Comparison of ENCODE assay signal across 24 cellular contexts in the genomic region with DNA sequence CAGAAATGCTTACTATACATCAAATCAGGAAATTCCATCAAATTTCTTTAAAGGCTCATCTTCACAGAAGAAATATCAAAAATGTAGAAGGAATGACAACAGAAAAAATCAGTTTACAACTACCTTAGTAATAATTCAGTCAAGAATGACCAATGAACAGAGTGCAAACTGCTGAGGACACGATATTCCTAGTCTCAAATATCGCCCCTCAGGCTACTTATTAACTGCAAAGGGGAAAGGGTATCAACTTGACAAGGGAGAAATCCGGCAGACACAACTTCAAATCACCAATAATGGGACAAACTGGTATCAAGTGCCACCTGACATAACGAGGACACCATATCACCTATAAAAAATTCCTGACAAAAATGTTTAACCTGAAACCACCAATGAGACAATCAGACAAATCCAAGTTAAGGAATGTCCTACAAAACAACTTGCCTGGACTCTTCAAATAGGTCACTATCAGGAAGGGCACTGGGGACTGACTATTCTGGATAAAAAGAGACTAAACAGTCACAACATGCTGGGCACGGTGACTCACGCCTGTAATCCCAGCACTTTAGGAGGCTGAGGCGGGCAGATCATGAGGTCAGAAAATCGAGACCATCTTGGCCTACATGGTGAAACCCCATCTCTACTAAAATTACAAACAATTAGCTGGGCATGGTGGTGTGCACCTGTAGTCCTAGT.
"Had no signal": no experiment of that assay in that cellular context is flagged by ENCODE, and none has a peak within 500 bp of the region (broad histone marks: within the 10 kb centered on the region; RNA-seq: fewer than 3 reads in every experiment).

No MANE protein-coding gene starts in this region.

- DNase-seq: cerebellar nuclear complex; colonic mucosa; dermis blood vessel endothelial cell; effector CD4-positive, alpha-beta T cell; esophagus squamous epithelium; immature natural killer cell; left ventricle myocardium superior; mesendoderm; naive B cell; psoas muscle; retina; sigmoid colon; stimulated activated CD4-positive, alpha-beta T cell treated with anti-CD3 and anti-CD28 coated beads, Interleukin-2, amount 100 ng/mL, for 24 hours; stimulated activated CD4-positive, alpha-beta T cell treated with anti-CD3 and anti-CD28 coated beads, Interleukin-4, amount 100 ng/mL, for 4 hours; stimulated activated naive B cell treated with anti-CD40 and anti-IgM and Interleukin-4, amounts not matched to agents 10 μg/mL and 1 μg/mL and 100 μg/mL, for 72 hours; stimulated activated naive CD8-positive, alpha-beta T cell treated with anti-CD3 and anti-CD28 coated beads, Interleukin-15, amount 100 ng/mL, for 72 hours; testis had no signal

- H3K4me1 ChIP-seq: colonic mucosa had no signal

- H3K27ac ChIP-seq: colonic mucosa, epithelial cell of prostate, esophagus squamous epithelium, gastroesophageal sphincter, parathyroid adenoma, sigmoid colon, skin epidermis, testis, tibial nerve had no signal

- H2AFZ ChIP-seq: parathyroid adenoma had no signal

- FAIRE-seq: keratinocyte had no signal

- H3K27me3 Mint-ChIP-seq: naive B cell; stimulated activated naive B cell treated with anti-CD40 and anti-IgM and Interleukin-4, amounts not matched to agents 10 μg/mL and 1 μg/mL and 100 μg/mL, for 72 hours; stimulated activated naive CD8-positive, alpha-beta T cell treated with anti-CD3 and anti-CD28 coated beads, Interleukin-15, amount 100 ng/mL, for 72 hours had no signal

- H3K4me3 ChIP-seq: colonic mucosa, esophagus squamous epithelium, gastroesophageal sphincter, psoas muscle, sigmoid colon, skin epidermis, testis, tibial nerve had no signal

- ATAC-seq: gastroesophageal sphincter; left ventricle myocardium superior; stimulated activated naive B cell treated with anti-CD40 and anti-IgM and Interleukin-4, amounts not matched to agents 10 μg/mL and 1 μg/mL and 100 μg/mL, for 72 hours; stimulated activated naive CD8-positive, alpha-beta T cell treated with anti-CD3 and anti-CD28 coated beads, Interleukin-15, amount 100 ng/mL, for 72 hours had no signal

- H3K27ac Mint-ChIP-seq: naive B cell; nephron; stimulated activated naive B cell treated with anti-CD40 and anti-IgM and Interleukin-4, amounts not matched to agents 10 μg/mL and 1 μg/mL and 100 μg/mL, for 72 hours; stimulated activated naive CD8-positive, alpha-beta T cell treated with anti-CD3 and anti-CD28 coated beads, Interleukin-15, amount 100 ng/mL, for 72 hours had no signal

- H3K27me3 ChIP-seq: colonic mucosa, esophagus squamous epithelium, gastroesophageal sphincter, sigmoid colon, testis, tibial nerve had no signal

- H3K9ac ChIP-seq: parathyroid adenoma had no signal

- H3K4me3 Mint-ChIP-seq: immature natural killer cell; naive B cell; nephron; stimulated activated naive B cell treated with anti-CD40 and anti-IgM and Interleukin-4, amounts not matched to agents 10 μg/mL and 1 μg/mL and 100 μg/mL, for 72 hours; stimulated activated naive CD8-positive, alpha-beta T cell treated with anti-CD3 and anti-CD28 coated beads, Interleukin-15, amount 100 ng/mL, for 72 hours had no signal

- H3K9me3 Mint-ChIP-seq: immature natural killer cell; naive B cell; nephron; stimulated activated naive B cell treated with anti-CD40 and anti-IgM and Interleukin-4, amounts not matched to agents 10 μg/mL and 1 μg/mL and 100 μg/mL, for 72 hours; stimulated activated naive CD8-positive, alpha-beta T cell treated with anti-CD3 and anti-CD28 coated beads, Interleukin-15, amount 100 ng/mL, for 72 hours had no signal

- H3K9me3 ChIP-seq: colonic mucosa, esophagus squamous epithelium, gastroesophageal sphincter, psoas muscle, sigmoid colon, testis, tibial nerve had no signal
